1 cellular context compared by ENCODE assay signal in the genomic region with DNA sequence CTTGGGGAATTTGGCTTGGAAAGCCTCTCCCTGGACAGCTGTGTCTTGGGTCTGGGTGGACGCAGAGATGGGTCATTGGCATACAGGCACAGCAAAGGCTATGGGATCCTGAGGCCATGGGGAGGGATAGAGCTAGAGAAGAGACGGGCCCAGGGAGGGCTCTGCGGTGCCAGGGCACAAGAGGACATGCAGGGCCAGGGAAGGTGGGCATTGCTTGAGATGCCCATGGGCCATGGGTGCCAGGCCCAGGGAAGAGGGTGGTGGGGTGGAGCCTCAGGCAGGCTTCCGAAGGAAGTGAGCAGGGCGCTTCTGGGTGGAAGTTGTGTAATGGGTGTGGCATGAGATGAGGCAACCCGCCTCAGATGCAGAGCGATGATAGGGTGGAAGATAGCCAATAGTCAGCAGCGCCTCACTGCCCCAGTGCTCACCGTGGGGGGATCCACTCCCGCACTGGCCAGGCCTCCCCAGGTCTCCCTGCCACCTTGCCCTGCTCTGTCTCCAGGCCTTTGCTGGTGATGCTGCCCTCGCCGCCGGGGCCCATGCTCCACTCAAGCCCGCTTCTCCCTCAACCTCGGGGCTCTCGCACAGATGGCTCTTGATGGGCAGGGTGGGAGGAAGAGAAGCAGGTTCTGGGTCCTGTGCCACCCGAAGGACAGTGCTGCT.
TF ChIP-seq lines count a peak whose summit lies in the region.

No MANE protein-coding gene starts in this region.

TF ChIP-seq in K562, 482 proteins besides CTCF, POLR2A, EP300 and RAD21 (continued from another document and continues in another):
- TF ChIP-seq, protein P1, sequence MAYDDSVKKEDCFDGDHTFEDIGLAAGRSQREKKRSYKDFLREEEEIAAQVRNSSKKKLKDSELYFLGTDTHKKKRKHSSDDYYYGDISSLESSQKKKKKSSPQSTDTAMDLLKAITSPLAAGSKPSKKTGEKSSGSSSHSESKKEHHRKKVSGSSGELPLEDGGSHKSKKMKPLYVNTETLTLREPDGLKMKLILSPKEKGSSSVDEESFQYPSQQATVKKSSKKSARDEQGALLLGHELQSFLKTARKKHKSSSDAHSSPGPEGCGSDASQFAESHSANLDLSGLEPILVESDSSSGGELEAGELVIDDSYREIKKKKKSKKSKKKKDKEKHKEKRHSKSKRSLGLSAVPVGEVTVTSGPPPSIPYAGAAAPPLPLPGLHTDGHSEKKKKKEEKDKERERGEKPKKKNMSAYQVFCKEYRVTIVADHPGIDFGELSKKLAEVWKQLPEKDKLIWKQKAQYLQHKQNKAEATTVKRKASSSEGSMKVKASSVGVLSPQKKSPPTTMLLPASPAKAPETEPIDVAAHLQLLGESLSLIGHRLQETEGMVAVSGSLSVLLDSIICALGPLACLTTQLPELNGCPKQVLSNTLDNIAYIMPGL (CRISPR knock-in tag; IDR thresholded peaks at IDR 0.05): no peak
- TF ChIP-seq CAMTA2 (CRISPR knock-in tag; conservative IDR thresholded peaks at IDR 0.05) (no peak), DDX20 (tag; IDR thresholded peaks at IDR 0.05; ENCODE audit: low read depth) (no peak), ZFPM2 (CRISPR knock-in tag; IDR thresholded peaks at IDR 0.05) (no peak), MCM7 (IDR thresholded peaks at IDR 0.05) (no peak), ATF7 (IDR thresholded peaks at IDR 0.05) (peak; percentile 78), HDAC2 (IDR thresholded peaks at IDR 0.05) (no peak), ZNF140 (CRISPR knock-in tag; IDR thresholded peaks at IDR 0.05) (no peak), RBBP5 (IDR thresholded peaks at IDR 0.05; ENCODE audit: borderline replicate concordance, insufficient read depth, low read length, poor library complexity, severe bottlenecking) (no peak), ZNF133 (CRISPR knock-in tag; IDR thresholded peaks at IDR 0.05) (no peak), NR2C2 (CRISPR knock-in tag; IDR thresholded peaks at IDR 0.05) (no peak), NR2C2 (tag; IDR thresholded peaks at IDR 0.05) (no peak), ARID1B (IDR thresholded peaks at IDR 0.05) (no peak; the same call in none of the 2 replicates), POLR3A (IDR thresholded peaks at IDR 0.05; ENCODE audit: borderline replicate concordance, extremely low read depth, insufficient read depth, insufficient read length) (no peak), MCM5 (IDR thresholded peaks at IDR 0.05; ENCODE audit: low read depth) (no peak), TFAM (CRISPR knock-in tag; conservative IDR thresholded peaks at IDR 0.05) (no peak), ZNF12 (CRISPR knock-in tag; IDR thresholded peaks at IDR 0.05) (no peak), NEUROD1 (IDR thresholded peaks at IDR 0.05; ENCODE audit: borderline replicate concordance, low read depth, low read length, partially characterized antibody) (peak; percentile 56), GTF2F1 (IDR thresholded peaks at IDR 0.05; ENCODE audit: low read depth, low read length) (no peak), ZNF75A (CRISPR knock-in tag; IDR thresholded peaks at IDR 0.05) (no peak), BACH1 (tag; IDR thresholded peaks at IDR 0.05) (peak; percentile 2; the same call in 1 of the 2 replicates), TBP (optimal IDR thresholded peaks at IDR 0.05; ENCODE audit: low read depth, low read length) (peak; percentile 44), CEBPG (CRISPR knock-in tag; IDR thresholded peaks at IDR 0.05) (peak; percentile 85), CEBPG (tag; conservative IDR thresholded peaks at IDR 0.05 in 1 of 2, IDR thresholded peaks at IDR 0.05 in 1 of 2) (peak; percentile 89 to 93), GABPB1 (CRISPR knock-in tag; IDR thresholded peaks at IDR 0.05) (no peak), GATAD2A (IDR thresholded peaks at IDR 0.05) (no peak), RBM34 (IDR thresholded peaks at IDR 0.05; ENCODE audit: borderline replicate concordance, insufficient read depth, low read length) (no peak), ZNF695 (CRISPR knock-in tag; IDR thresholded peaks at IDR 0.05) (no peak), ZNF224 (CRISPR knock-in tag; IDR thresholded peaks at IDR 0.05) (no peak), TBL1XR1 (IDR thresholded peaks at IDR 0.05; ENCODE audit: low read length in 2 of 2) (no peak), NFIC (IDR thresholded peaks at IDR 0.05) (peak; percentile 35), WHSC1 (IDR thresholded peaks at IDR 0.05; ENCODE audit: low read length) (no peak), CHD1 (IDR thresholded peaks at IDR 0.05; ENCODE audit: low read length) (no peak), HNRNPL (IDR thresholded peaks at IDR 0.05; ENCODE audit: low read depth, low read length) (peak; percentile 67; the same call in 1 of the 2 replicates), CBX8 (IDR thresholded peaks at IDR 0.05; ENCODE audit: borderline replicate concordance, extremely low read depth, low read depth, low read length, poor library complexity, severe bottlenecking) (no peak), ZNF551 (CRISPR knock-in tag; IDR thresholded peaks at IDR 0.05) (no peak), NUFIP1 (IDR thresholded peaks at IDR 0.05; ENCODE audit: partially characterized antibody) (no peak), HMG20A (CRISPR knock-in tag; conservative IDR thresholded peaks at IDR 0.05) (no peak)
- TF ChIP-seq, protein P2, sequence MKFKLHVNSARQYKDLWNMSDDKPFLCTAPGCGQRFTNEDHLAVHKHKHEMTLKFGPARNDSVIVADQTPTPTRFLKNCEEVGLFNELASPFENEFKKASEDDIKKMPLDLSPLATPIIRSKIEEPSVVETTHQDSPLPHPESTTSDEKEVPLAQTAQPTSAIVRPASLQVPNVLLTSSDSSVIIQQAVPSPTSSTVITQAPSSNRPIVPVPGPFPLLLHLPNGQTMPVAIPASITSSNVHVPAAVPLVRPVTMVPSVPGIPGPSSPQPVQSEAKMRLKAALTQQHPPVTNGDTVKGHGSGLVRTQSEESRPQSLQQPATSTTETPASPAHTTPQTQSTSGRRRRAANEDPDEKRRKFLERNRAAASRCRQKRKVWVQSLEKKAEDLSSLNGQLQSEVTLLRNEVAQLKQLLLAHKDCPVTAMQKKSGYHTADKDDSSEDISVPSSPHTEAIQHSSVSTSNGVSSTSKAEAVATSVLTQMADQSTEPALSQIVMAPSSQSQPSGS (CRISPR knock-in tag; IDR thresholded peaks at IDR 0.05): no peak
- TF ChIP-seq, protein P3, sequence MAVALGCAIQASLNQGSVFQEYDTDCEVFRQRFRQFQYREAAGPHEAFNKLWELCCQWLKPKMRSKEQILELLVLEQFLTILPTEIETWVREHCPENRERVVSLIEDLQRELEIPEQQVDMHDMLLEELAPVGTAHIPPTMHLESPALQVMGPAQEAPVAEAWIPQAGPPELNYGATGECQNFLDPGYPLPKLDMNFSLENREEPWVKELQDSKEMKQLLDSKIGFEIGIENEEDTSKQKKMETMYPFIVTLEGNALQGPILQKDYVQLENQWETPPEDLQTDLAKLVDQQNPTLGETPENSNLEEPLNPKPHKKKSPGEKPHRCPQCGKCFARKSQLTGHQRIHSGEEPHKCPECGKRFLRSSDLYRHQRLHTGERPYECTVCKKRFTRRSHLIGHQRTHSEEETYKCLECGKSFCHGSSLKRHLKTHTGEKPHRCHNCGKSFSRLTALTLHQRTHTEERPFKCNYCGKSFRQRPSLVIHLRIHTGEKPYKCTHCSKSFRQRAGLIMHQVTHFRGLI (CRISPR knock-in tag; IDR thresholded peaks at IDR 0.05): no peak
- TF ChIP-seq, protein P4, sequence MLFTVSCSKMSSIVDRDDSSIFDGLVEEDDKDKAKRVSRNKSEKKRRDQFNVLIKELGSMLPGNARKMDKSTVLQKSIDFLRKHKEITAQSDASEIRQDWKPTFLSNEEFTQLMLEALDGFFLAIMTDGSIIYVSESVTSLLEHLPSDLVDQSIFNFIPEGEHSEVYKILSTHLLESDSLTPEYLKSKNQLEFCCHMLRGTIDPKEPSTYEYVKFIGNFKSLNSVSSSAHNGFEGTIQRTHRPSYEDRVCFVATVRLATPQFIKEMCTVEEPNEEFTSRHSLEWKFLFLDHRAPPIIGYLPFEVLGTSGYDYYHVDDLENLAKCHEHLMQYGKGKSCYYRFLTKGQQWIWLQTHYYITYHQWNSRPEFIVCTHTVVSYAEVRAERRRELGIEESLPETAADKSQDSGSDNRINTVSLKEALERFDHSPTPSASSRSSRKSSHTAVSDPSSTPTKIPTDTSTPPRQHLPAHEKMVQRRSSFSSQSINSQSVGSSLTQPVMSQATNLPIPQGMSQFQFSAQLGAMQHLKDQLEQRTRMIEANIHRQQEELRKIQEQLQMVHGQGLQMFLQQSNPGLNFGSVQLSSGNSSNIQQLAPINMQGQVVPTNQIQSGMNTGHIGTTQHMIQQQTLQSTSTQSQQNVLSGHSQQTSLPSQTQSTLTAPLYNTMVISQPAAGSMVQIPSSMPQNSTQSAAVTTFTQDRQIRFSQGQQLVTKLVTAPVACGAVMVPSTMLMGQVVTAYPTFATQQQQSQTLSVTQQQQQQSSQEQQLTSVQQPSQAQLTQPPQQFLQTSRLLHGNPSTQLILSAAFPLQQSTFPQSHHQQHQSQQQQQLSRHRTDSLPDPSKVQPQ (CRISPR knock-in tag; IDR thresholded peaks at IDR 0.05; ENCODE audit: borderline replicate concordance): no peak
- TF ChIP-seq, protein P5, sequence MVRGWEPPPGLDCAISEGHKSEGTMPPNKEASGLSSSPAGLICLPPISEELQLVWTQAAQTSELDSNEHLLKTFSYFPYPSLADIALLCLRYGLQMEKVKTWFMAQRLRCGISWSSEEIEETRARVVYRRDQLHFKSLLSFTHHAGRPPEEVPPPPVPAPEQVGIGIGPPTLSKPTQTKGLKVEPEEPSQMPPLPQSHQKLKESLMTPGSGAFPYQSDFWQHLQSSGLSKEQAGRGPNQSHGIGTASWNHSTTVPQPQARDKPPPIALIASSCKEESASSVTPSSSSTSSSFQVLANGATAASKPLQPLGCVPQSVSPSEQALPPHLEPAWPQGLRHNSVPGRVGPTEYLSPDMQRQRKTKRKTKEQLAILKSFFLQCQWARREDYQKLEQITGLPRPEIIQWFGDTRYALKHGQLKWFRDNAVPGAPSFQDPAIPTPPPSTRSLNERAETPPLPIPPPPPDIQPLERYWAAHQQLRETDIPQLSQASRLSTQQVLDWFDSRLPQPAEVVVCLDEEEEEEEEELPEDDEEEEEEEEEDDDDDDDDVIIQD (CRISPR knock-in tag; IDR thresholded peaks at IDR 0.05): no peak
- TF ChIP-seq, protein P6, sequence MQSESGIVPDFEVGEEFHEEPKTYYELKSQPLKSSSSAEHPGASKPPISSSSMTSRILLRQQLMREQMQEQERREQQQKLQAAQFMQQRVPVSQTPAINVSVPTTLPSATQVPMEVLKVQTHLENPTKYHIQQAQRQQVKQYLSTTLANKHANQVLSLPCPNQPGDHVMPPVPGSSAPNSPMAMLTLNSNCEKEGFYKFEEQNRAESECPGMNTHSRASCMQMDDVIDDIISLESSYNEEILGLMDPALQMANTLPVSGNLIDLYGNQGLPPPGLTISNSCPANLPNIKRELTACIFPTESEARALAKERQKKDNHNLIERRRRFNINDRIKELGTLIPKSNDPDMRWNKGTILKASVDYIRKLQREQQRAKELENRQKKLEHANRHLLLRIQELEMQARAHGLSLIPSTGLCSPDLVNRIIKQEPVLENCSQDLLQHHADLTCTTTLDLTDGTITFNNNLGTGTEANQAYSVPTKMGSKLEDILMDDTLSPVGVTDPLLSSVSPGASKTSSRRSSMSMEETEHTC (IDR thresholded peaks at IDR 0.05): no peak
- TF ChIP-seq, protein P7, sequence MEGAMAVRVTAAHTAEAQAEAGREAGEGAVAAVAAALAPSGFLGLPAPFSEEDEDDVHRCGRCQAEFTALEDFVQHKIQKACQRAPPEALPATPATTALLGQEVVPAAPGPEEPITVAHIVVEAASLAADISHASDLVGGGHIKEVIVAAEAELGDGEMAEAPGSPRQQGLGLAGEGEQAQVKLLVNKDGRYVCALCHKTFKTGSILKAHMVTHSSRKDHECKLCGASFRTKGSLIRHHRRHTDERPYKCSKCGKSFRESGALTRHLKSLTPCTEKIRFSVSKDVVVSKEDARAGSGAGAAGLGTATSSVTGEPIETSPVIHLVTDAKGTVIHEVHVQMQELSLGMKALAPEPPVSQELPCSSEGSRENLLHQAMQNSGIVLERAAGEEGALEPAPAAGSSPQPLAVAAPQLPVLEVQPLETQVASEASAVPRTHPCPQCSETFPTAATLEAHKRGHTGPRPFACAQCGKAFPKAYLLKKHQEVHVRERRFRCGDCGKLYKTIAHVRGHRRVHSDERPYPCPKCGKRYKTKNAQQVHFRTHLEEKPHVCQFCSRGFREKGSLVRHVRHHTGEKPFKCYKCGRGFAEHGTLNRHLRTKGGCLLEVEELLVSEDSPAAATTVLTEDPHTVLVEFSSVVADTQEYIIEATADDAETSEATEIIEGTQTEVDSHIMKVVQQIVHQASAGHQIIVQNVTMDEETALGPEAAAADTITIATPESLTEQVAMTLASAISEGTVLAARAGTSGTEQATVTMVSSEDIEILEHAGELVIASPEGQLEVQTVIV (CRISPR knock-in tag; IDR thresholded peaks at IDR 0.05; ENCODE audit: borderline replicate concordance): no peak
- TF ChIP-seq, protein P8, sequence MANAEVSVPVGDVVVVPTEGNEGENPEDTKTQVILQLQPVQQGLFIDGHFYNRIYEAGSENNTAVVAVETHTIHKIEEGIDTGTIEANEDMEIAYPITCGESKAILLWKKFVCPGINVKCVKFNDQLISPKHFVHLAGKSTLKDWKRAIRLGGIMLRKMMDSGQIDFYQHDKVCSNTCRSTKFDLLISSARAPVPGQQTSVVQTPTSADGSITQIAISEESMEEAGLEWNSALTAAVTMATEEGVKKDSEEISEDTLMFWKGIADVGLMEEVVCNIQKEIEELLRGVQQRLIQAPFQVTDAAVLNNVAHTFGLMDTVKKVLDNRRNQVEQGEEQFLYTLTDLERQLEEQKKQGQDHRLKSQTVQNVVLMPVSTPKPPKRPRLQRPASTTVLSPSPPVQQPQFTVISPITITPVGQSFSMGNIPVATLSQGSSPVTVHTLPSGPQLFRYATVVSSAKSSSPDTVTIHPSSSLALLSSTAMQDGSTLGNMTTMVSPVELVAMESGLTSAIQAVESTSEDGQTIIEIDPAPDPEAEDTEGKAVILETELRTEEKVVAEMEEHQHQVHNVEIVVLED (CRISPR knock-in tag; IDR thresholded peaks at IDR 0.05): peak; percentile 12; the same call in 1 of the 2 replicates
